Comparison of ENCODE assay signal across 20 cellular contexts in the genomic region with DNA sequence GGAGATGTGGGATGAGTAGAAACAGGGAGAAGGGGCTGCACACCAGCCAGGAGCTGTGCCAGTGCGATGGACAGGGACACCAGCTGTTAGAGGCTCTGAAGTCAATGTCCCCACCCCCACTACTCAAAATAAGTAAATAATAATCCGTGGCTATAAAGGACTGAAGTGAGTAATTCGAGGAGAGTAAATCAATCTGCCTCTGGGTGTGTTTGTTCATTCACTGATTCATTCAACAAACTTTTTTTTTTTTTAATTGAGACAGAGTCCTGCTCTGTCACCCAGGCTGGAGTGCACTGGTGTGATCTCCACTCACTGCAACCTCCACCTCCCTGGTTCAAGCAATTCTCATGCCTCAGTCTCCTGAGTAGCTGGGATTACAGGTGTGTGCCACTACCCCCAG.
"Had no signal": no experiment of that assay in that cellular context is flagged by ENCODE, and none has a peak within 500 bp of the region (broad histone marks: within the 10 kb centered on the region; RNA-seq: fewer than 3 reads in every experiment).

No MANE protein-coding gene starts in this region.

- ATAC-seq: left ventricle myocardium superior; stimulated activated memory B cell treated with anti-CD40 and anti-IgM and Interleukin-4, amounts not matched to agents 10 μg/mL and 1 μg/mL and 100 μg/mL, for 72 hours; upper lobe of right lung had no signal

- H3K4me1 Mint-ChIP-seq: immature natural killer cell; stimulated activated memory B cell treated with anti-CD40 and anti-IgM and Interleukin-4, amounts not matched to agents 10 μg/mL and 1 μg/mL and 100 μg/mL, for 72 hours had no signal

- H3K27me3 Mint-ChIP-seq: activated CD4-positive, alpha-beta memory T cell treated with anti-CD3 and anti-CD28 coated beads for 36 hours; activated naive CD8-positive, alpha-beta T cell; stimulated activated memory B cell treated with anti-CD40 and anti-IgM and Interleukin-4, amounts not matched to agents 10 μg/mL and 1 μg/mL and 100 μg/mL, for 72 hours had no signal

- H3K4me1 ChIP-seq: esophagus muscularis mucosa, spleen, upper lobe of right lung had no signal

- H3K4me3 Mint-ChIP-seq: activated CD4-positive, alpha-beta memory T cell treated with anti-CD3 and anti-CD28 coated beads for 36 hours; activated naive CD8-positive, alpha-beta T cell; activated T-helper 1 cell treated with anti-CD3 and anti-CD28 coated beads, Interleukin-12 subunit alpha, Interleukin-12 subunit beta, Interleukin-2, Interleukin-4 antibody, amounts not matched to agents 30 ng/mL and 10 ng/mL and 1 ng/mL, durations not matched to agents 14 hours and 24 hours and 36 hours; immature natural killer cell; stimulated activated memory B cell treated with anti-CD40 and anti-IgM and Interleukin-4, amounts not matched to agents 10 μg/mL and 1 μg/mL and 100 μg/mL, for 72 hours had no signal

- H3K36me3 Mint-ChIP-seq: activated CD4-positive, alpha-beta memory T cell treated with anti-CD3 and anti-CD28 coated beads for 36 hours; activated naive CD8-positive, alpha-beta T cell; immature natural killer cell; stimulated activated memory B cell treated with anti-CD40 and anti-IgM and Interleukin-4, amounts not matched to agents 10 μg/mL and 1 μg/mL and 100 μg/mL, for 72 hours had no signal

- DNase-seq: activated CD4-positive, alpha-beta memory T cell treated with anti-CD3 and anti-CD28 coated beads for 36 hours; activated CD4-positive, alpha-beta T cell treated with anti-CD3 and anti-CD28 coated beads for 1 hour; activated T-cell treated with anti-CD3 and anti-CD28 coated beads for 4 hours; dermis blood vessel endothelial cell; effector memory CD4-positive, alpha-beta T cell; immature natural killer cell; kidney glomerular epithelial cell; left ventricle myocardium superior; occipital lobe; posterior cingulate gyrus; spleen; stimulated activated CD4-positive, alpha-beta T cell treated with anti-CD3 and anti-CD28 coated beads, Interleukin-4, amount 100 ng/mL, for 4 hours; upper lobe of right lung; WERI-Rb-1 had no signal

- H3K4me3 ChIP-seq: cardiac muscle cell, esophagus muscularis mucosa, spleen, thoracic aorta, upper lobe of right lung had no signal

- H3K27me3 ChIP-seq: spleen, upper lobe of right lung had no signal

- H3K9me3 ChIP-seq: esophagus muscularis mucosa, thoracic aorta, upper lobe of right lung had no signal

- H3K36me3 ChIP-seq: cardiac muscle cell, esophagus muscularis mucosa, spleen, thoracic aorta, upper lobe of right lung, WERI-Rb-1 had no signal

- H3K27ac Mint-ChIP-seq: activated CD4-positive, alpha-beta memory T cell treated with anti-CD3 and anti-CD28 coated beads for 36 hours; activated naive CD8-positive, alpha-beta T cell; activated T-helper 1 cell treated with anti-CD3 and anti-CD28 coated beads, Interleukin-12 subunit alpha, Interleukin-12 subunit beta, Interleukin-2, Interleukin-4 antibody, amounts not matched to agents 30 ng/mL and 10 ng/mL and 1 ng/mL, durations not matched to agents 14 hours and 24 hours and 36 hours; immature natural killer cell; stimulated activated memory B cell treated with anti-CD40 and anti-IgM and Interleukin-4, amounts not matched to agents 10 μg/mL and 1 μg/mL and 100 μg/mL, for 72 hours had no signal

- H3K27ac ChIP-seq: cardiac muscle cell, esophagus muscularis mucosa, spleen, thoracic aorta, upper lobe of right lung, WERI-Rb-1 had no signal
